In genomic region chr14:89899917-89900680, GRCh38 we compare ENCODE assay signal across 8 cellular contexts. TPM values are rescaled to one million over a fixed set of nuclear protein-coding genes. Genes with fewer than 3 reads are reported as not detected.
DNase-seq lines count a peak whose midpoint lies in the region; ATAC-seq, FAIRE-seq and TF ChIP-seq lines count a peak whose summit lies in the region.

No MANE protein-coding gene starts in this region.

- H3K18ac ChIP-seq in H1 (ENCODE audit: extremely low read depth, low read length), result no peak overlapping the region

- WGBS in H1 (ENCODE audit: extremely low coverage in 1 of 2, insufficient coverage in 1 of 2, insufficient read length in 1 of 2, insufficient replicate concordance in 2 of 2, low coverage in 1 of 2, low lambda C conversion rate in 2 of 2, missing lambda C conversion rate in 1 of 2), 2 experiments, result 85% methylated on average over 4 of the region's 4 CpGs; no CpG with 5 or more reads in 1 of the 2 experiments
- WGBS in pancreas, 2 donors, result 77 to 83% methylated on average over 4 of the region's 4 CpGs

- ATAC-seq in pancreas (peak in 3 of 4 donors; percentile 61 to 70 (median 65)), GM19452 (IDR thresholded peaks at IDR 0.05; ENCODE audit: unreplicated experiment) (no peak)

- no peaks in the 10 kb centered on the region for H4K20me1 ChIP-seq in H1 (replicated peaks in 1 of 2; ENCODE audit: control insufficient read depth in 1 of 2, insufficient read depth in 2 of 2, low read length in 2 of 2)

- H3K56ac ChIP-seq in H1 (replicated peaks; ENCODE audit: insufficient read length, low read depth, low read length), result no peak overlapping the region

- no peak overlapping the region for H3K23ac ChIP-seq in H1 (ENCODE audit: insufficient read length)

- no peak overlapping the region for H4K5ac ChIP-seq in H1 (ENCODE audit: insufficient read length, low read depth, low read length)

- H2AFZ ChIP-seq in H1 (ENCODE audit: low read length), result no peak overlapping the region

- no peak for TF ChIP-seq POLR2A in H1 (IDR thresholded peaks at IDR 0.05; ENCODE audit: control extremely low read depth in 1 of 2, low read depth in 2 of 2, low read length in 2 of 2)

- H3K4me3 ChIP-seq in H1 (ENCODE audit: extremely low read depth in 1 of 4, insufficient read depth in 2 of 4, low read depth in 3 of 4, low read length in 4 of 4), result no peak overlapping the region
- no peak overlapping the region for H3K4me3 ChIP-seq in pancreas

- intact Hi-C loops in pancreas (cut with DNase I), result no loop called here

- no peaks in the 10 kb centered on the region for H3K79me2 ChIP-seq in H1 (ENCODE audit: control insufficient read depth in 1 of 2, insufficient read depth in 2 of 2, low read length in 2 of 2)

- no peak overlapping the region for H2BK15ac ChIP-seq in H1 (ENCODE audit: low read length)

- no peak overlapping the region for H2AK5ac ChIP-seq in H1 (ENCODE audit: low read depth, low read length)

- FAIRE-seq in H1 (lab: Jason Lieb, UNC) (no peak), pancreas (lab: Jason Lieb, UNC) (no peak)

- POLR2A ChIA-PET in H1 (lab: Charles Lee; ENCODE audit: partially characterized antibody), result no interaction called here

- H3K4me1 ChIP-seq in H1 (replicated peaks in 1 of 4; ENCODE audit: control insufficient read depth in 3 of 4, insufficient read depth in 4 of 4, low read length in 3 of 4) (no peaks in the 10 kb centered on the region), pancreas (peaks cover 0 to 9% (median 6%) of the 10 kb centered on the region in 3 donors)

- no peak overlapping the region for H2BK120ac ChIP-seq in H1 (replicated peaks; ENCODE audit: low read depth, low read length)

- TF ChIP-seq CTCF in 22Rv1 (IDR thresholded peaks at IDR 0.05) (peak; percentile 45), H1 (IDR thresholded peaks at IDR 0.05; ENCODE audit: control extremely low read depth in 1 of 3, insufficient read depth in 1 of 3, low read depth in 1 of 3, low read length in 3 of 3) (peak in 2 of 3 experiments; percentile 40 to 59; a peak in 2 of 4 replicates), pancreas (IDR thresholded peaks at IDR 0.05) (peak in 2 of 4 donors; percentile 11 to 13)

- no peak overlapping the region for H3K14ac ChIP-seq in H1 (ENCODE audit: insufficient read length)

- no peak overlapping the region for H3K27ac ChIP-seq in 22Rv1
- no peak overlapping the region for H3K27ac ChIP-seq in H1 (ENCODE audit: low read depth, low read length)
- no peak overlapping the region for H3K27ac ChIP-seq in pancreas

- no peak overlapping the region for H3K4ac ChIP-seq in H1 (replicated peaks; ENCODE audit: insufficient read length, low read depth, low read length)

- H3K79me1 ChIP-seq in H1 (ENCODE audit: low read depth, low read length), result no peaks in the 10 kb centered on the region

- H2BK20ac ChIP-seq in H1 (ENCODE audit: low read length), result no peak overlapping the region

- peak; percentile 64 to 68 for TF ChIP-seq RAD21 in H1 (IDR thresholded peaks at IDR 0.05 in 1 of 2, conservative IDR thresholded peaks at IDR 0.05 in 1 of 2; ENCODE audit: low read depth in 2 of 2, low read length in 2 of 2)

- H3K36me3 ChIP-seq in H1 (ENCODE audit: control insufficient read depth in 2 of 4, insufficient read depth in 4 of 4, low read length in 3 of 4), result no peaks in the 10 kb centered on the region
- H3K36me3 ChIP-seq in pancreas, result no peaks in the 10 kb centered on the region

- H3K9ac ChIP-seq in H1 (replicated peaks in 1 of 4; ENCODE audit: extremely low read depth in 1 of 4, low read depth in 3 of 4, low read length in 3 of 4), result no peak overlapping the region

- H3K27me3 ChIP-seq in H1 (replicated peaks in 1 of 4; ENCODE audit: control insufficient read depth in 3 of 4, extremely low read depth in 1 of 4, insufficient read depth in 3 of 4, low read length in 3 of 4) (no peaks in the 10 kb centered on the region), pancreas (no peaks in the 10 kb centered on the region)

- no peaks in the 10 kb centered on the region for H3K23me2 ChIP-seq in H1 (ENCODE audit: low read depth, low read length)

- H3K9me3 ChIP-seq in H1 (ENCODE audit: insufficient read depth in 2 of 2, low read depth in 1 of 2, low read length in 1 of 2), result no peaks in the 10 kb centered on the region
- H3K9me3 ChIP-seq in pancreas, result no peaks in the 10 kb centered on the region

- H4K8ac ChIP-seq in H1 (ENCODE audit: extremely low read depth, insufficient read depth, low read length), result no peak overlapping the region

- no peak overlapping the region for H3K4me2 ChIP-seq in H1 (ENCODE audit: insufficient read depth in 1 of 2, low read depth in 2 of 2, low read length in 2 of 2)

- no peak for TF ChIP-seq EP300 in H1 (IDR thresholded peaks at IDR 0.05; ENCODE audit: borderline replicate concordance in 1 of 2, low read depth in 2 of 2, low read length in 2 of 2)

- H4K91ac ChIP-seq in H1 (replicated peaks; ENCODE audit: insufficient read length, low read length), result no peak overlapping the region

- H2BK5ac ChIP-seq in H1 (ENCODE audit: low read depth, low read length), result no peak overlapping the region

- CTCF ChIA-PET in H1 (lab: Charles Lee; ENCODE audit: partially characterized antibody), result interaction anchor here (0.6 to 1.8 kb wide), 11 partner anchors 8 to 512 kb away, joined by 3 to 12 read pairs (median 3); no protein-coding TSS in a partner anchor

- DNase-seq in EL (peak; percentile 41), NCI-H146 (lab: John Stamatoyannopoulos, UW) (peak; percentile 37), H1 (ENCODE audit: low read depth in 1 of 2, low spot score in 2 of 2) (no peak), pancreas (no peak), globus pallidus (ENCODE audit: low spot score) (no peak), NCI-H128 (lab: John Stamatoyannopoulos, UW; ENCODE audit: unreplicated experiment) (no peak)

- H2BK12ac ChIP-seq in H1 (ENCODE audit: low read depth, low read length), result no peak overlapping the region

TF ChIP-seq in H1, 55 proteins besides CTCF, POLR2A, EP300 and RAD21:
- TF ChIP-seq GTF2F1 (IDR thresholded peaks at IDR 0.05; ENCODE audit: borderline replicate concordance, low read depth, low read length) (no peak), USF2 (IDR thresholded peaks at IDR 0.05; ENCODE audit: low read length) (no peak), NRF1 (IDR thresholded peaks at IDR 0.05; ENCODE audit: low read depth, low read length) (no peak), TAF7 (optimal IDR thresholded peaks at IDR 0.05; ENCODE audit: borderline replicate concordance, low read depth, low read length) (no peak), POLR2AphosphoS5 (IDR thresholded peaks at IDR 0.05; ENCODE audit: low read depth, low read length) (no peak), SP2 (IDR thresholded peaks at IDR 0.05; ENCODE audit: low read length) (no peak), PHF8 (conservative IDR thresholded peaks at IDR 0.05; ENCODE audit: low read depth, low read length) (no peak), JUN (IDR thresholded peaks at IDR 0.05; ENCODE audit: low read depth, low read length) (no peak), TEAD4 (IDR thresholded peaks at IDR 0.05; ENCODE audit: low read depth, low read length) (no peak), YY1 (IDR thresholded peaks at IDR 0.05; ENCODE audit: low read depth, low read length) (no peak), BRCA1 (IDR thresholded peaks at IDR 0.05; ENCODE audit: low read depth, low read length) (no peak), NANOG (IDR thresholded peaks at IDR 0.05; ENCODE audit: insufficient read depth, low read depth, low read length, poor library complexity, severe bottlenecking) (no peak), CTBP2 (IDR thresholded peaks at IDR 0.05; ENCODE audit: borderline replicate concordance, insufficient read depth, insufficient read length, low read length) (no peak), CBX8 (IDR thresholded peaks at IDR 0.05; ENCODE audit: borderline replicate concordance, low read depth, low read length) (no peak), BACH1 (IDR thresholded peaks at IDR 0.05; ENCODE audit: low read length) (no peak), E2F6 (IDR thresholded peaks at IDR 0.05) (no peak)

RNA-seq across cellular contexts. Expression of gene EFCAB11, which starts 54.4 kb away (rescaled TPM):
- 12.8 and 15.4 TPM in 2 replicates for total RNA-seq in H1 (2021; fragmentation: NEBNext Ultra II Directional; extraction: Animal tissue kit (Norgen Biotek cat#: 25700))
- polyA plus RNA-seq in H1 (2011; rRNA removed), result 4.6 and 6.8 TPM in 2 replicates
- 11.2 TPM for polyA plus RNA-seq in H1 (2011; cell fraction: cytosol; rRNA removed)
- 3.4 TPM for polyA plus RNA-seq in H1 (2011; cell fraction: nucleus; rRNA removed)
- 12.7 to 16.4 TPM (median 13.6 TPM) in 4 replicates for polyA plus RNA-seq in H1 (2012, experiment 1 of 2)
- polyA plus RNA-seq in H1 (2012, experiment 2 of 2), result 4.0 TPM
- 8.0 TPM for polyA plus RNA-seq in H1 (2013, experiment 1 of 2)
- 9.4 TPM for polyA plus RNA-seq in H1 (2013, experiment 2 of 2)
- 4.3 and 5.3 TPM in 2 replicates for polyA minus RNA-seq in H1 (2011; rRNA and poly(A)+ RNA removed)
- polyA minus RNA-seq in H1 (2011; cell fraction: cytosol; rRNA and poly(A)+ RNA removed), result 3.2 TPM
- polyA minus RNA-seq in H1 (2011; cell fraction: nucleus; rRNA and poly(A)+ RNA removed), result 9.1 TPM
- total RNA-seq in pancreas, result 1 to 10 TPM; 1.7 to 5.8 (median 2.6) TPM
- polyA plus RNA-seq in pancreas, result 1 to 10 TPM; 1.3 to 3.8 TPM

RNA-seq across cellular contexts. Expression of gene TDP1, which starts 55.6 kb away (rescaled TPM):
- 58.1 and 69.9 TPM in 2 replicates for total RNA-seq in H1 (2021; fragmentation: NEBNext Ultra II Directional; extraction: Animal tissue kit (Norgen Biotek cat#: 25700))
- polyA plus RNA-seq in H1 (2011; rRNA removed), result 26.8 and 32.2 TPM in 2 replicates
- polyA plus RNA-seq in H1 (2011; cell fraction: cytosol; rRNA removed), result 40.9 TPM
- 31.4 TPM for polyA plus RNA-seq in H1 (2011; cell fraction: nucleus; rRNA removed)
- 35.0 to 42.4 TPM (median 38.0 TPM) in 4 replicates for polyA plus RNA-seq in H1 (2012, experiment 1 of 2)
- 18.7 TPM for polyA plus RNA-seq in H1 (2012, experiment 2 of 2)
- polyA plus RNA-seq in H1 (2013, experiment 1 of 2), result 31.4 TPM
- polyA plus RNA-seq in H1 (2013, experiment 2 of 2), result 31.5 TPM
- polyA minus RNA-seq in H1 (2011; rRNA and poly(A)+ RNA removed), result 58.6 and 67.4 TPM in 2 replicates
- polyA minus RNA-seq in H1 (2011; cell fraction: cytosol; rRNA and poly(A)+ RNA removed), result 26.8 TPM
- polyA minus RNA-seq in H1 (2011; cell fraction: nucleus; rRNA and poly(A)+ RNA removed), result 47.9 TPM
- 1 to 10 TPM; 4.9 to 9.5 (median 6.8) TPM for total RNA-seq in pancreas
- polyA plus RNA-seq in pancreas, result 1 to 10 TPM; 2.2 to 2.6 TPM

Comparison
In these comparisons a context has a peak if more than half of its experiments do, and no peak if none do; other contexts are left out.
1. DNase-seq: peak in EL (single experiment) and NCI-H146 (single experiment); none in H1 (0 of 2), pancreas (0 of 6), globus pallidus (single experiment) and NCI-H128 (single experiment).